8 cellular contexts compared by ENCODE assay signal in the genomic region with DNA sequence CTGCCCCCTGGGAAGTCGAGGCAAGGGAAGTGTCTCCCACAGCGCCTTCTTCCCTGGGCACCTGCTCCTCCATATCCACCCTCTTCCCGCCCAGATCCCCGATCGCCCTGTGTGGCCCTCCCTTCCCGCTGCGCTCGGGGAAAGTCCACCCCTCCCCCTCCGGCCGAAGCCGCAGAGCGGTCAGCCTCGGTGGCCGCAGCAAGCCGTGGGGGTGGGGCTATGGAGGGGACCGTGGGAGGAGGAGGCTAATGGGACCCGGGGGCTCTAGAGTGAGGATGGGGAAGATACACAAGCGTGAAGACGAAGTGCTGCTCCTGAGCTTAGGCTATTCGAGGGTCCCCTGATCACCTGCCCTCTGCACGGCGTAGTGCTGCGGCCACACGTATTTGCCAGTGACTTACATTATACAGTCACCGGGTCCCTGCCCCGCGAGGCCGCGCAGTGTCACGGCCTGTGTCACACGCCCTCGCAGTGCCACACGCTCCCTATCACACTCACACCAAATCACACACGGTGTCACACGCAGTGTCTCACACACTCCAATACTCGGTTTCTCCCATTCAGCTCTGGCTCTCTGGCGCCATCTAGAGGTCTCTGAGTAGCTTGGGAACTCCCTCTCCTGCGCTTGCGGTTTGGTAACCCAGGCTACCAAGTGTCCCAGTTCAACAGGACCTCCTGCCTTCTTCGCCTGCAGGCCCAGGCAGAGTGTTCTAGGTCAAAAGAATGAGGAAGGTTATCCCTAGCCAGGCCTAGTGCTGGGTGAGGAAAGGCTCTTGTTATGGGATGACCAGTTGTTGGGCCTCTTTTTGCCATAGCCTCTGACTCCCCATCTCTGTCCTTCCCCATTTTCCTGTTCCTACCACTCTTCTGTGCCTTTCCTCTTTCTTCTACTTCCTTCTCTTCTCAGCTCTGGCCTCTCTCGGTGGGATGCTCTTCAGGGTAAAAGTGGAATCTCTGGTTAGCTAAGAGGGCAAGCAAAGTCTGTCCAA. TPM values are rescaled to one million over a fixed set of nuclear protein-coding genes. Genes with fewer than 3 reads are reported as not detected.
DNase-seq lines count a peak whose midpoint lies in the region; ATAC-seq and TF ChIP-seq lines count a peak whose summit lies in the region.

No MANE protein-coding gene starts in this region.

- no peak overlapping the region for H2BK120ac ChIP-seq in neuronal stem cell (ENCODE audit: low read depth, low read length)

- peaks cover 20% of the 10 kb centered on the region for H3K27me3 ChIP-seq in HAP-1 (ENCODE audit: low read depth)
- peaks cover 76% of the 10 kb centered on the region for H3K27me3 ChIP-seq in MG63
- peaks cover 63% of the 10 kb centered on the region for H3K27me3 ChIP-seq in SJCRH30
- H3K27me3 ChIP-seq in gastroesophageal sphincter = peaks cover 86% of the 10 kb centered on the region
- H3K27me3 ChIP-seq in neuronal stem cell (ENCODE audit: control insufficient read depth in 3 of 3, insufficient read depth in 3 of 3, low read depth in 1 of 3, low read length in 3 of 3) = peaks cover 0 to 9% (median 0%) of the 10 kb centered on the region in 3 experiments

- H2BK12ac ChIP-seq in neuronal stem cell (ENCODE audit: low read length) = peak overlapping the region; percentile 52

- peak; percentile 81 for ATAC-seq in gastroesophageal sphincter

- in situ Hi-C loops in HAP-1 (cut with MboI; ENCODE audit: low sequenced_read_pairs) = loop anchor here (5.0 kb wide), 1 partner anchor 177 kb away; no protein-coding TSS in a partner anchor

- peak overlapping the region; percentile 62 for H2BK15ac ChIP-seq in neuronal stem cell (ENCODE audit: low read length)

- H3K18ac ChIP-seq in neuronal stem cell (ENCODE audit: low read length) = peak overlapping the region; percentile 86

- H3K14ac ChIP-seq in neuronal stem cell (ENCODE audit: low read length) = peak overlapping the region; percentile 89

- H3K9ac ChIP-seq in ES-I3 (ENCODE audit: low read depth, low read length) (peak overlapping the region; percentile 49; the same call in 1 of the 2 replicates), neuronal stem cell (ENCODE audit: low read depth, low read length, poor library complexity) (peak overlapping the region; percentile 64)

- DNase-seq in HAP-1 (ENCODE audit: low spot score in 2 of 2) (peak; percentile 77 to 92), MG63 (peak; percentile 81), SJCRH30 (peak; percentile 77 to 97), neuronal stem cell (ENCODE audit: low spot score) (peak; percentile 98), stromal cell of bone marrow (ENCODE audit: low read depth) (peak; percentile 85)
- peak; percentile 86 for DNase-seq in activated naive CD4-positive, alpha-beta T cell treated with Interleukin-2 at 50 U/mL for 16 hours

- peak overlapping the region; percentile 92 for H2AFZ ChIP-seq in neuronal stem cell (ENCODE audit: low read length)

- TF ChIP-seq CTCF in gastroesophageal sphincter (IDR thresholded peaks at IDR 0.05) = peak in 3 of 4 experiments; percentile 89 to 98 (median 91)

- peaks cover 12% of the 10 kb centered on the region for H3K79me1 ChIP-seq in neuronal stem cell (ENCODE audit: low read depth, low read length)

- H3K23ac ChIP-seq in neuronal stem cell (ENCODE audit: low read depth, low read length, poor library complexity) = peak overlapping the region; percentile 83

- H3K36me3 ChIP-seq in ES-I3 (ENCODE audit: insufficient read depth, low read length) (no peaks in the 10 kb centered on the region), HAP-1 (replicated peaks) (no peaks in the 10 kb centered on the region), MG63 (no peaks in the 10 kb centered on the region), SJCRH30 (no peaks in the 10 kb centered on the region), gastroesophageal sphincter (no peaks in the 10 kb centered on the region), neuronal stem cell (replicated peaks in 1 of 2; ENCODE audit: control insufficient read depth in 2 of 2, insufficient read depth in 2 of 2, low read length in 2 of 2) (no peaks in the 10 kb centered on the region)

- peak overlapping the region; percentile 53 for H2AK5ac ChIP-seq in neuronal stem cell (ENCODE audit: low read depth, low read length)

- TF ChIP-seq EP300 in gastroesophageal sphincter (IDR thresholded peaks at IDR 0.05) = no peak

- H4K91ac ChIP-seq in neuronal stem cell (ENCODE audit: low read depth, low read length, poor library complexity) = no peak overlapping the region

- H3K4me2 ChIP-seq in neuronal stem cell (ENCODE audit: insufficient read depth, low read length, poor library complexity, severe bottlenecking) = peak overlapping the region; percentile 95

- H3K4ac ChIP-seq in neuronal stem cell (ENCODE audit: low read length) = no peak overlapping the region

- H3K9me3 ChIP-seq in ES-I3 (ENCODE audit: control insufficient read depth, insufficient read depth, low read length) (no peaks in the 10 kb centered on the region), HAP-1 (no peaks in the 10 kb centered on the region), MG63 (no peaks in the 10 kb centered on the region), SJCRH30 (replicated peaks) (no peaks in the 10 kb centered on the region), gastroesophageal sphincter (no peaks in the 10 kb centered on the region), neuronal stem cell (replicated peaks in 1 of 2; ENCODE audit: control insufficient read depth in 2 of 2, insufficient read depth in 1 of 2, low read depth in 1 of 2, low read length in 2 of 2) (no peaks in the 10 kb centered on the region)

- no peak for TF ChIP-seq POLR2A in gastroesophageal sphincter (IDR thresholded peaks at IDR 0.05)

- H3K27ac ChIP-seq in SJCRH30 (no peak overlapping the region), gastroesophageal sphincter (peak overlapping the region in 3 of 4 donors; percentile 59 to 85 (median 81)), neuronal stem cell (replicated peaks; ENCODE audit: low read length) (peak overlapping the region; percentile 81)

- H3K4me1 ChIP-seq in ES-I3 (ENCODE audit: insufficient read depth, low read length) (peaks cover 45% of the 10 kb centered on the region), HAP-1 (peaks cover 10% of the 10 kb centered on the region), SJCRH30 (peaks cover 4% of the 10 kb centered on the region; the same call in 1 of the 2 replicates), gastroesophageal sphincter (peaks cover 0 to 90% (median 19%) of the 10 kb centered on the region in 3 donors), neuronal stem cell (ENCODE audit: control insufficient read depth in 2 of 2, insufficient read depth in 1 of 2, low read depth in 1 of 2, low read length in 2 of 2) (peaks cover 50 to 57% of the 10 kb centered on the region in 2 donors)

- WGBS in gastroesophageal sphincter (ENCODE audit: low coverage in 1 of 2), 2 donors = 1 to 2% methylated on average over 12 to 23 of the region's 41 CpGs
- WGBS in neuronal stem cell (ENCODE audit: extremely low coverage in 2 of 2, insufficient read length in 2 of 2, insufficient replicate concordance in 1 of 2), 2 donors = no CpG with 5 or more reads among the region's 41 CpGs

- H3K4me3 ChIP-seq in HAP-1 (peak overlapping the region; percentile 41), MG63 (peak overlapping the region; percentile 23), SJCRH30 (peak overlapping the region; percentile 24), gastroesophageal sphincter (peak overlapping the region; percentile 22 to 80), neuronal stem cell (ENCODE audit: low read length in 2 of 2) (peak overlapping the region; percentile 60 to 76)

- no peak overlapping the region for H4K8ac ChIP-seq in neuronal stem cell (ENCODE audit: low read depth, low read length)

- peak overlapping the region; percentile 32 for H2BK5ac ChIP-seq in neuronal stem cell (ENCODE audit: low read length)

RNA-seq across cellular contexts. Expression of gene PCDH1, which starts 0.9 kb away (rescaled TPM):
- total RNA-seq in MG63 (2014; rRNA removed; shearing (Covaris generic); ENCODE audit: low replicate concordance) = 3.8 and 12.8 TPM in 2 replicates
- total RNA-seq in SJCRH30 (2014; rRNA removed; shearing (Covaris generic)) = 0.08 and 0.20 TPM in 2 replicates
- 10 to 100 TPM; 23.0 to 52.8 (median 30.9) TPM for total RNA-seq in gastroesophageal sphincter
- 7.6 TPM for polyA plus RNA-seq in neuronal stem cell (2013, experiment 1 of 2)
- polyA plus RNA-seq in neuronal stem cell (2013, experiment 2 of 2) = 7.7 TPM

RNA-seq across cellular contexts. Expression of gene DELE1, which starts 44.6 kb away (rescaled TPM):
- total RNA-seq in MG63 (2014; rRNA removed; shearing (Covaris generic); ENCODE audit: low replicate concordance) = 84.9 and 95.9 TPM in 2 replicates
- 55.0 and 57.3 TPM in 2 replicates for total RNA-seq in SJCRH30 (2014; rRNA removed; shearing (Covaris generic))
- 10 to 100 TPM; 38.8 to 92.3 (median 62.5) TPM for total RNA-seq in gastroesophageal sphincter
- polyA plus RNA-seq in neuronal stem cell (2013, experiment 1 of 2) = 40.3 TPM
- 38.7 TPM for polyA plus RNA-seq in neuronal stem cell (2013, experiment 2 of 2)
